In the genomic region with DNA sequence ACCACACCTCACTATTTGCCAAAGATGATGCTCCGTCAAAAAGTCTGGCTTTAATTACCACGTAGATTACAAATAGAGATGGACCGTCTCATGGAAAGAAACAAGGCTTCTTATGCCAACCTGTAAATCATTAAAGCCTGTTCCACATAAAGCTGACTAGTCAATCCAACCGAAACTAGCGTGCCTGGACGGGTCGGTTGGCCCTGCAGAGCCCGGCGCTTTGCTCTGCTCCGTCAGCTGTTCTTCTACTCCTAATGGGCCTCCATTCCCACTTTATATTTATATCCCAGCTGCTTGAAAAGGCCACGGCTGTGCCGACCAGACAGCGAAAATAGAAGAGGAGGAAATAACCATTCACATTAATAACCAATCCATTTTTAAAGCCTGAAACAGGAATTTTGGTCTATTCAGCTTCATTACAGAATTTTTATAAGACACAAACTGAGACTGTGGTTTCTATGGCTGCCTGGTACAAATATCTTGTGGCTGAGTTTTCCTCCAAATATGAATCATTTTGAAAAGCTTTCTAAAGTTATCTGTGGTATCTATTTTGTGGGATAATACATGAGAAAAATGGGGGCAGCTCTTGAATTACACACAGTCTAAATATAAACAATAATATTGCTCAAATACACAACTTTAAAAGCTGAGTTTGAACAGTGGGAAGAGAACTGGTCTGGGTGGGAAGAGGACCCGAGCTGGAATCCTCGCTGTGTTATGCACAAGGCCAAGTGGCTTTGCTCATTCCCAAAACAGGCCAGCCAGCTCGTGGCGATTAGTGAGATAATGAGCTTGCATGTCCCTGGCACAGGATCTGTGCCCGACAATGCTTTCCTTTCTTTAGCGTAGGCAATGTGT, we compare ENCODE assay signal across 12 cellular contexts. TPM values are rescaled to one million over a fixed set of nuclear protein-coding genes. Genes with fewer than 3 reads are reported as not detected.
A peak's percentile ranks its signal among the peaks of the same experiment; 100 is the strongest.
DNase-seq lines count a peak whose midpoint lies in the region; ATAC-seq and TF ChIP-seq lines count a peak whose summit lies in the region.
"Had no signal": no experiment of that assay in that cellular context is flagged by ENCODE, and none has a peak within 500 bp of the region (broad histone marks: within the 10 kb centered on the region; RNA-seq: fewer than 3 reads in every experiment).

No MANE protein-coding gene starts in this region.

- ATAC-seq in GM21528 (IDR thresholded peaks at IDR 0.05; ENCODE audit: low FRiP score, unreplicated experiment) (no peak), left cardiac atrium (no peak)
- ATAC-seq: natural killer cell had no signal

- DNase-seq in AG09309 (ENCODE audit: low read depth) (peak; percentile 43), NCI-H446 (lab: John Stamatoyannopoulos, UW) (peak; percentile 33 to 69), myocyte (ENCODE audit: low read depth) (peak; percentile 95), NCI-H774 (lab: John Stamatoyannopoulos, UW) (no peak), left cardiac atrium (no peak)
- DNase-seq in activated CD8-positive, alpha-beta memory T cell treated with anti-CD3 and anti-CD28 coated beads, Interleukin-2, amount 50 U/mL, for 4 hours, result no peak
- DNase-seq: activated CD4-positive, alpha-beta T cell treated with anti-CD3 and anti-CD28 coated beads, Interleukin-2, amount 50 U/mL, for 1 hour; activated naive CD8-positive, alpha-beta T cell treated with anti-CD3 and anti-CD28 coated beads for 36 hours; CD4-positive, CD25-positive, alpha-beta regulatory T cell; natural killer cell had no signal

- peak overlapping the region; percentile 79 to 80 for H3K27ac ChIP-seq in esophagus (ENCODE audit: low read depth in 2 of 2, low read length in 1 of 2)

- H3K4me3 ChIP-seq in AG09309 (ENCODE audit: control insufficient read depth, low read depth, low read length) (no peak overlapping the region), esophagus (ENCODE audit: low read depth in 1 of 2, low read length in 2 of 2) (no peak overlapping the region)

- WGBS in esophagus, 2 donors, result 30 to 45% methylated on average over 19 of the region's 19 CpGs

- H3K4me1 ChIP-seq in esophagus (ENCODE audit: control insufficient read depth in 2 of 2, insufficient read depth in 2 of 2, low read length in 1 of 2), result no peaks in the 10 kb centered on the region

- peaks cover 0 to 2% of the 10 kb centered on the region in 2 donors for H3K9me3 ChIP-seq in esophagus (ENCODE audit: control insufficient read depth in 2 of 2, insufficient read depth in 1 of 2, low read depth in 1 of 2, low read length in 1 of 2)

- intact Hi-C loops in left cardiac atrium (cut with DNase I), result no loop called here

- TF ChIP-seq CTCF in AG09309 (IDR thresholded peaks at IDR 0.05; ENCODE audit: control insufficient read depth, insufficient read depth, low read depth, low read length, missing control alignments), result no peak

- H3K27me3 ChIP-seq in esophagus (ENCODE audit: control insufficient read depth in 1 of 2, insufficient read depth in 2 of 2, low read length in 2 of 2), result no peaks in the 10 kb centered on the region

- H3K36me3 ChIP-seq in esophagus (ENCODE audit: control insufficient read depth in 2 of 2, insufficient read depth in 2 of 2, low read length in 1 of 2), result no peaks in the 10 kb centered on the region

RNA-seq across cellular contexts. Expression of a gene that starts 10.4 kb away (rescaled TPM):
- polyA plus RNA-seq in esophagus, result under 1 TPM; 0.33 TPM
- 0.10 and 0.32 TPM in 2 replicates for total RNA-seq in myocyte
- not detected for polyA plus RNA-seq in myocyte (2012)
- total RNA-seq in left cardiac atrium, result 1 to 10 TPM; 1.3 to 2.7 TPM

Comparison
In these comparisons a context has a peak if more than half of its experiments do, and no peak if none do; other contexts are left out.
1. DNase-seq: peak in AG09309 (single experiment), NCI-H446 (2 of 2) and myocyte (single experiment); none in activated CD8-positive, alpha-beta memory T cell treated with anti-CD3 and anti-CD28 coated beads, Interleukin-2, amount 50 U/mL, for 4 hours (single experiment), NCI-H774 (single experiment) and left cardiac atrium (single experiment).